ENCODE assay signal across 8 cellular contexts in the genomic region with DNA sequence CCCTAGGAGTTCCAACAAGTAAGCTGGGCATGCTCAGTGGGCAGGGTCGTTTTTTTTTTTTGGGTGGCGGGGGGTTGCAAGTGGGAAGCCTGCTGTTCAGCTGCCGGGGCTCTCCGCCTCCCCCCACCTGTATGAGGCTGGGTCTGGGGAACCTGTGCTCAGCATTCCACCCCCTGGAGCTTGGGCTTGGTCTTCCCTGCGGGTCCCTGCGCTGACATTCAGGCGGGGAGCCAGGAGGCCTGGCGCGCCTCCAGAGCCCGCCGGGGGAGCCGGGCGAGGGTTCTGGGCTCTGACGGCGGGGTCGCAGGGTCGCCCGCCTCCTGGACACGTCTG. TPM values are rescaled to one million over a fixed set of nuclear protein-coding genes. Genes with fewer than 3 reads are reported as not detected.
DNase-seq lines count a peak whose midpoint lies in the region; ATAC-seq, FAIRE-seq and TF ChIP-seq lines count a peak whose summit lies in the region.

No MANE protein-coding gene starts in this region.

- dilution Hi-C loops in keratinocyte (cut with MboI; ENCODE audit: extremely low pct_ligation_motif_present, low sequenced_read_pairs): no loop called here

- H3K4me1 Mint-ChIP-seq in CD14-positive monocyte: peaks cover 56% of the 10 kb centered on the region

- no peaks in the 10 kb centered on the region for H3K9me1 ChIP-seq in keratinocyte (ENCODE audit: control insufficient read depth, extremely low read depth, insufficient read depth, low read length)

- H3K4me1 ChIP-seq in keratinocyte (ENCODE audit: control insufficient read depth, extremely low read depth, insufficient read depth, low read length): peaks cover 26% of the 10 kb centered on the region

- H2AFZ ChIP-seq in keratinocyte (ENCODE audit: control insufficient read depth, low read length): peak overlapping the region; percentile 92

- H3K9ac ChIP-seq in keratinocyte (ENCODE audit: control insufficient read depth, extremely low read depth, insufficient read depth, low read length): peak overlapping the region; percentile 77

- TF ChIP-seq CTCF in CD14-positive monocyte (IDR thresholded peaks at IDR 0.05) (no peak), keratinocyte (optimal IDR thresholded peaks at IDR 0.05 in 1 of 3, IDR thresholded peaks at IDR 0.05 in 1 of 3, conservative IDR thresholded peaks at IDR 0.05 in 1 of 3; ENCODE audit: extremely low read depth in 1 of 3, insufficient read depth in 2 of 3, low read length in 3 of 3) (no peak)

- ATAC-seq in HG03064 (IDR thresholded peaks at IDR 0.05; ENCODE audit: low read depth, unreplicated experiment) (peak; percentile 1), GM18519 (IDR thresholded peaks at IDR 0.05; ENCODE audit: low FRiP score, unreplicated experiment) (no peak)

- peak overlapping the region; percentile 58 to 72 (median 59) for H3K4me3 ChIP-seq in keratinocyte (ENCODE audit: control insufficient read depth in 2 of 3, extremely low read depth in 1 of 3, insufficient read depth in 2 of 3, low read depth in 1 of 3, low read length in 3 of 3)

- DNase-seq in CD14-positive monocyte (ENCODE audit: low spot score) (no peak), keratinocyte (ENCODE audit: low read depth, low spot score) (no peak), AG08395 (ENCODE audit: low spot score) (no peak), UCSD-AML1 (lab: John Stamatoyannopoulos, UW; ENCODE audit: unreplicated experiment) (no peak)

- peak overlapping the region; percentile 78 for H3K4me2 ChIP-seq in keratinocyte (ENCODE audit: control insufficient read depth, extremely low read depth, insufficient read depth, low read depth, low read length)

- H3K27ac ChIP-seq in angular gyrus (ENCODE audit: low read depth, low read length) (peak overlapping the region; percentile 95), keratinocyte (ENCODE audit: control insufficient read depth, insufficient read depth, low read length) (peak overlapping the region; percentile 86), temporal lobe (ENCODE audit: low read depth, low read length) (peak overlapping the region; percentile 92)

- H3K4me3 Mint-ChIP-seq in CD14-positive monocyte: peak overlapping the region; percentile 94 to 95

- peaks cover 21% of the 10 kb centered on the region for H3K79me2 ChIP-seq in keratinocyte (ENCODE audit: control insufficient read depth, insufficient read depth, low read length)

- intact Hi-C loops in CD14-positive monocyte (cut with micrococcal nuclease): loop anchor here in 1 of 2 donors (5.0 kb wide), 2 partner anchors 33 to 37 kb away; no protein-coding TSS in a partner anchor

- H4K20me1 ChIP-seq in keratinocyte (ENCODE audit: control insufficient read depth, extremely low read depth, insufficient read depth, low read length): no peaks in the 10 kb centered on the region

- no peaks in the 10 kb centered on the region for H3K27me3 ChIP-seq in keratinocyte (ENCODE audit: control insufficient read depth, extremely low read depth, insufficient read depth, low read length)

- no peak for FAIRE-seq in keratinocyte (lab: Jason Lieb, UNC)

- H3K27ac Mint-ChIP-seq in CD14-positive monocyte: peak overlapping the region; percentile 95 to 99 (median 98)

- H3K27me3 Mint-ChIP-seq in CD14-positive monocyte (ENCODE audit: low read depth in 3 of 3): no peaks in the 10 kb centered on the region

- no peaks in the 10 kb centered on the region for H3K9me3 Mint-ChIP-seq in CD14-positive monocyte

- H3K36me3 Mint-ChIP-seq in CD14-positive monocyte: peaks cover 8 to 11% of the 10 kb centered on the region in 2 donors

- H3K9me3 ChIP-seq in keratinocyte (ENCODE audit: control insufficient read depth, low read depth, low read length): no peaks in the 10 kb centered on the region

- peaks cover 0 to 2% of the 10 kb centered on the region in 2 experiments for H3K36me3 ChIP-seq in keratinocyte (ENCODE audit: control insufficient read depth in 2 of 2, extremely low read depth in 1 of 2, insufficient read depth in 2 of 2, low read length in 2 of 2)

RNA-seq across cellular contexts. Expression of gene GPD2, which starts 0.8 kb away (rescaled TPM):
- polyA plus RNA-seq in CD14-positive monocyte (10 to 100 TPM; 13.4 to 17.1 TPM), keratinocyte (16.3 to 27.6 TPM (median 18.3 TPM) in 3 replicates)
- 30.8 TPM for polyA plus RNA-seq in keratinocyte (2011; ENCODE audit: low read depth)
- 11.1 and 14.2 TPM in 2 replicates for polyA plus RNA-seq in keratinocyte (2011; cell fraction: cytosol; rRNA removed)
- 21.7 and 34.2 TPM in 2 replicates for polyA plus RNA-seq in keratinocyte (2011; cell fraction: nucleus; rRNA removed)
- 11.5 and 27.7 TPM in 2 replicates for polyA plus RNA-seq in keratinocyte (2012; ENCODE audit: low replicate concordance)
- 30.6 to 87.4 TPM (median 49.5 TPM) in 3 replicates for polyA minus RNA-seq in keratinocyte
- polyA minus RNA-seq in keratinocyte (2011; cell fraction: cytosol; rRNA and poly(A)+ RNA removed): 26.9 TPM
- polyA minus RNA-seq in keratinocyte (2011; cell fraction: nucleus; rRNA and poly(A)+ RNA removed): 45.5 and 76.5 TPM in 2 replicates
- 139 TPM for total RNA-seq in temporal lobe
